Comparison of ENCODE assay signal across 16 cellular contexts in genomic region chr17:78403822-78404221, GRCh38.
"Had no signal": no experiment of that assay in that cellular context is flagged by ENCODE, and none has a peak within 500 bp of the region (broad histone marks: within the 10 kb centered on the region; RNA-seq: fewer than 3 reads in every experiment).

No MANE protein-coding gene starts in this region.

- H3K4me3 ChIP-seq: heart right ventricle, left lung, lower lobe of right lung, right atrium auricular region, tibial artery, upper lobe of right lung had no signal

- ATAC-seq: esophagus mucosa, heart right ventricle, left lung, lower lobe of right lung, upper lobe of right lung had no signal

- H3K9me3 Mint-ChIP-seq: naive B cell, nephron had no signal

- H3K9me3 ChIP-seq: heart right ventricle, left lung, lower lobe of right lung, neutrophil, right atrium auricular region, tibial artery, upper lobe of right lung had no signal

- H3K27ac Mint-ChIP-seq: nephron had no signal

- H3K27me3 ChIP-seq: heart right ventricle, left lung, neutrophil, right atrium auricular region, tibial artery, upper lobe of right lung had no signal

- H3K27me3 Mint-ChIP-seq: naive B cell had no signal

- H3K4me3 Mint-ChIP-seq: immature natural killer cell, naive B cell, nephron had no signal

- DNase-seq: effector memory CD4-positive, alpha-beta T cell; immature natural killer cell; lower lobe of right lung; mesendoderm; naive B cell; small intestine; stimulated activated CD4-positive, alpha-beta T cell treated with anti-CD3 and anti-CD28 coated beads, Interleukin-12 subunit alpha, Interleukin-12 subunit beta, amount 100 ng/mL, for 4 hours; stimulated activated naive CD4-positive, alpha-beta T cell treated with Interleukin-2 at 50 U/mL for 16 hours; tibial artery; upper lobe of right lung had no signal

- H3K27ac ChIP-seq: heart right ventricle, left lung, lower lobe of right lung, neutrophil, right atrium auricular region, tibial artery, upper lobe of right lung had no signal
